ENCODE assay signal across 11 cellular contexts in genomic region chr2:191128172-191128910, GRCh38. TPM values are rescaled to one million over a fixed set of nuclear protein-coding genes. Genes with fewer than 3 reads are reported as not detected.
DNase-seq lines count a peak whose midpoint lies in the region; ATAC-seq and TF ChIP-seq lines count a peak whose summit lies in the region.
"Had no signal": no experiment of that assay in that cellular context is flagged by ENCODE, and none has a peak within 500 bp of the region (broad histone marks: within the 10 kb centered on the region; RNA-seq: fewer than 3 reads in every experiment).

No MANE protein-coding gene starts in this region.

- H3K4me1 ChIP-seq in OCI-LY3 (ENCODE audit: low read length): peaks cover 13% of the 10 kb centered on the region
- H3K4me1 ChIP-seq: A549 had no signal

- H3K79me2 ChIP-seq in OCI-LY3 (ENCODE audit: low read length): no peaks in the 10 kb centered on the region

- no peaks in the 10 kb centered on the region for H3K27me3 ChIP-seq in OCI-LY3 (ENCODE audit: low read depth, low read length)

- peak overlapping the region; percentile 1 for H3K27ac Mint-ChIP-seq in activated CD4-positive, alpha-beta T cell treated with anti-CD3 and anti-CD28 coated beads, Interleukin-2, amount 10 ng/mL, durations not matched to agents 24 days and 14 days
- peak overlapping the region; percentile 89 for H3K27ac Mint-ChIP-seq in stimulated activated effector memory CD8-positive, alpha-beta T cell treated with anti-CD3 and anti-CD28 coated beads, Interleukin-12 subunit alpha, Interleukin-12 subunit beta, amount 100 ng/mL, for 72 hours

- TF ChIP-seq CTCF in OCI-LY3 (IDR thresholded peaks at IDR 0.05; ENCODE audit: low read depth, low read length): no peak
- TF ChIP-seq CTCF in omental fat pad (IDR thresholded peaks at IDR 0.05): no peak

- H3K4me3 ChIP-seq in OCI-LY3 (ENCODE audit: low read length): peak overlapping the region; percentile 37
- H3K4me3 ChIP-seq: A549 had no signal

- H3K4me2 ChIP-seq in OCI-LY3 (ENCODE audit: low read length): peak overlapping the region; percentile 54
- H3K4me2 ChIP-seq: A549 had no signal

- H3K4me1 Mint-ChIP-seq in activated CD4-positive, alpha-beta T cell treated with anti-CD3 and anti-CD28 coated beads, Interleukin-2, amount 10 ng/mL, durations not matched to agents 24 days and 14 days: peaks cover 56% of the 10 kb centered on the region
- H3K4me1 Mint-ChIP-seq in stimulated activated effector memory CD8-positive, alpha-beta T cell treated with anti-CD3 and anti-CD28 coated beads, Interleukin-12 subunit alpha, Interleukin-12 subunit beta, amount 100 ng/mL, for 72 hours: peaks cover 64% of the 10 kb centered on the region

- H3K27ac ChIP-seq in OCI-LY3 (ENCODE audit: low read length): peak overlapping the region; percentile 35
- H3K27ac ChIP-seq: A549 had no signal

- peak overlapping the region; percentile 26; the same call in 1 of the 2 replicates for H3K9ac ChIP-seq in OCI-LY3 (ENCODE audit: low read length)

- H3K9me3 Mint-ChIP-seq in activated CD4-positive, alpha-beta T cell treated with anti-CD3 and anti-CD28 coated beads, Interleukin-2, amount 10 ng/mL, durations not matched to agents 24 days and 14 days: peaks cover 3% of the 10 kb centered on the region
- H3K9me3 Mint-ChIP-seq in stimulated activated effector memory CD8-positive, alpha-beta T cell treated with anti-CD3 and anti-CD28 coated beads, Interleukin-12 subunit alpha, Interleukin-12 subunit beta, amount 100 ng/mL, for 72 hours: no peaks in the 10 kb centered on the region

- no peaks in the 10 kb centered on the region for H3K27me3 Mint-ChIP-seq in activated CD4-positive, alpha-beta T cell treated with anti-CD3 and anti-CD28 coated beads, Interleukin-2, amount 10 ng/mL, durations not matched to agents 24 days and 14 days

- H3K9me3 ChIP-seq in OCI-LY3 (ENCODE audit: insufficient read depth, low read length): no peaks in the 10 kb centered on the region
- H3K9me3 ChIP-seq: A549 had no signal

- no peaks in the 10 kb centered on the region for H4K20me1 ChIP-seq in OCI-LY3 (ENCODE audit: insufficient read depth, low read length)

- H3K4me3 Mint-ChIP-seq in activated CD4-positive, alpha-beta T cell treated with anti-CD3 and anti-CD28 coated beads, Interleukin-2, amount 10 ng/mL, durations not matched to agents 24 days and 14 days: peak overlapping the region; percentile 55
- peak overlapping the region; percentile 54 for H3K4me3 Mint-ChIP-seq in stimulated activated effector memory CD8-positive, alpha-beta T cell treated with anti-CD3 and anti-CD28 coated beads, Interleukin-12 subunit alpha, Interleukin-12 subunit beta, amount 100 ng/mL, for 72 hours

- H3K36me3 ChIP-seq in OCI-LY3 (replicated peaks; ENCODE audit: low read depth, low read length): no peaks in the 10 kb centered on the region

- H3K36me3 Mint-ChIP-seq in activated CD4-positive, alpha-beta T cell treated with anti-CD3 and anti-CD28 coated beads, Interleukin-2, amount 10 ng/mL, durations not matched to agents 24 days and 14 days (ENCODE audit: low read depth): peaks cover 52% of the 10 kb centered on the region
- peaks cover 42% of the 10 kb centered on the region for H3K36me3 Mint-ChIP-seq in stimulated activated effector memory CD8-positive, alpha-beta T cell treated with anti-CD3 and anti-CD28 coated beads, Interleukin-12 subunit alpha, Interleukin-12 subunit beta, amount 100 ng/mL, for 72 hours

- ATAC-seq in HG02642 (IDR thresholded peaks at IDR 0.05; ENCODE audit: poor library complexity, unreplicated experiment) (peak; percentile 67), GM18873 (IDR thresholded peaks at IDR 0.05; ENCODE audit: low FRiP score, unreplicated experiment) (no peak), omental fat pad (ENCODE audit: low FRiP score) (no peak)
- ATAC-seq in stimulated activated effector memory CD8-positive, alpha-beta T cell treated with anti-CD3 and anti-CD28 coated beads, Interleukin-12 subunit alpha, Interleukin-12 subunit beta, amount 100 ng/mL, for 72 hours: peak; percentile 96
- ATAC-seq: A549 had no signal

- H2AFZ ChIP-seq in OCI-LY3 (ENCODE audit: low read depth, low read length): peak overlapping the region; percentile 20

- peak; percentile 63 for DNase-seq in activated CD4-positive, alpha-beta T cell treated with anti-CD3 and anti-CD28 coated beads, Interleukin-2, amount 10 ng/mL, durations not matched to agents 24 days and 14 days
- DNase-seq in activated CD4-positive, alpha-beta T cell treated with anti-CD3 and anti-CD28 coated beads, Interleukin-2, amount 50 U/mL, for 4 hours: no peak
- peak in 1 of 2 donors; percentile 64 for DNase-seq in stimulated activated effector memory CD8-positive, alpha-beta T cell treated with anti-CD3 and anti-CD28 coated beads, Interleukin-12 subunit alpha, Interleukin-12 subunit beta, amount 100 ng/mL, for 72 hours (ENCODE audit: low spot score in 2 of 2)
- DNase-seq in SIG-M5 (lab: John Stamatoyannopoulos, UW) (no peak), omental fat pad (ENCODE audit: low spot score) (no peak)
- DNase-seq: NCI-H1048, OCI-M1 had no signal

- intact Hi-C loops in activated CD4-positive, alpha-beta T cell treated with anti-CD3 and anti-CD28 coated beads, Interleukin-2, amount 10 ng/mL, durations not matched to agents 24 days and 14 days (cut with micrococcal nuclease): loop anchor here (1.0 kb wide), 1 partner anchor 23 kb away; no protein-coding TSS in a partner anchor

RNA-seq across cellular contexts. Expression of gene STAT4, which starts 22.5 kb away (rescaled TPM):
- total RNA-seq in activated CD4-positive, alpha-beta T cell treated with anti-CD3 and anti-CD28 coated beads, Interleukin-2, amount 10 ng/mL, durations not matched to agents 24 days and 14 days: 47.9 and 50.8 TPM in 2 replicates
- 10 to 100 TPM in 2 of 4 donors, 1 to 10 TPM in 2; 4.6 to 29.4 (median 10.5) TPM for total RNA-seq in omental fat pad

Comparison
In these comparisons a context has a peak if more than half of its experiments do, and no peak if none do; other contexts are left out.
1. ATAC-seq: peak in HG02642 (single experiment) and stimulated activated effector memory CD8-positive, alpha-beta T cell treated with anti-CD3 and anti-CD28 coated beads, Interleukin-12 subunit alpha, Interleukin-12 subunit beta, amount 100 ng/mL, for 72 hours (single experiment); none in GM18873 (single experiment) and omental fat pad (single experiment).